10 cellular contexts compared by ENCODE assay signal in genomic region chr10:110733256-110733952, GRCh38.
DNase-seq lines count a peak whose midpoint lies in the region; ATAC-seq and TF ChIP-seq lines count a peak whose summit lies in the region.
"Had no signal": no experiment of that assay in that cellular context is flagged by ENCODE, and none has a peak within 500 bp of the region (broad histone marks: within the 10 kb centered on the region; RNA-seq: fewer than 3 reads in every experiment).

No MANE protein-coding gene starts in this region.

- no peak for TF ChIP-seq POLR2A in breast epithelium (IDR thresholded peaks at IDR 0.05)

- DNase-seq in AG04450 (ENCODE audit: low read depth, low spot score): no peak
- no peak for DNase-seq in breast epithelium (ENCODE audit: low spot score in 2 of 2)
- no peak for DNase-seq in mesenchymal stem cell
- DNase-seq in NOMO-1 treated with DMSO at 0.1 percent for 48 hours (lab: John Stamatoyannopoulos, UW; ENCODE audit: unreplicated experiment): no peak
- no peak for DNase-seq in SW480 (ENCODE audit: low spot score)
- no peak for DNase-seq in DMS53 (lab: John Stamatoyannopoulos, UW)
- DNase-seq: activated B cell treated with CpG ODN at 0.5 μM for 24 hours; stimulated activated naive CD4-positive, alpha-beta T cell had no signal

- no peak for TF ChIP-seq CTCF in AG04450 (IDR thresholded peaks at IDR 0.05; ENCODE audit: low read depth, low read length)
- TF ChIP-seq CTCF in Loucy (conservative IDR thresholded peaks at IDR 0.05; ENCODE audit: low read length): no peak
- TF ChIP-seq CTCF in breast epithelium (IDR thresholded peaks at IDR 0.05): no peak

- H3K9ac ChIP-seq in Loucy (ENCODE audit: low read depth, low read length, poor library complexity, severe bottlenecking): no peak overlapping the region
- peak overlapping the region; percentile 34 for H3K9ac ChIP-seq in mesenchymal stem cell (ENCODE audit: low read length)

- H2AK5ac ChIP-seq in mesenchymal stem cell (ENCODE audit: low read length, severe bottlenecking): no peak overlapping the region

- H4K20me1 ChIP-seq in Loucy (ENCODE audit: insufficient read depth, low read length, poor library complexity, severe bottlenecking): no peaks in the 10 kb centered on the region

- 85% methylated on average over 15 of the region's 16 CpGs for WGBS in mesenchymal stem cell

- intact Hi-C loops in breast epithelium (cut with DNase I; ENCODE audit: low total_unique reads): no loop called here

- H3F3A ChIP-seq in Loucy (ENCODE audit: low read depth): no peaks in the 10 kb centered on the region

- H3K9me2 ChIP-seq in Loucy (replicated peaks; ENCODE audit: low read depth, low read length): no peaks in the 10 kb centered on the region

- POLR2A ChIA-PET in AG04450 (lab: Yijun Ruan, JAX): no interaction called here

- H3K36me3 ChIP-seq in Loucy (ENCODE audit: insufficient read depth, low read length) (no peaks in the 10 kb centered on the region), breast epithelium (no peaks in the 10 kb centered on the region), mesenchymal stem cell (ENCODE audit: control insufficient read depth in 1 of 2, insufficient read depth in 2 of 2, low read depth in 1 of 2, low read length in 2 of 2) (no peaks in the 10 kb centered on the region)

- no peak overlapping the region for H2BK15ac ChIP-seq in mesenchymal stem cell (ENCODE audit: low read depth, poor library complexity, severe bottlenecking)

- no peak overlapping the region for H4K91ac ChIP-seq in mesenchymal stem cell (ENCODE audit: low read length)

- H3K4me1 ChIP-seq in Loucy (ENCODE audit: insufficient read depth, low read length, poor library complexity, severe bottlenecking): no peaks in the 10 kb centered on the region
- H3K4me1 ChIP-seq in breast epithelium: no peaks in the 10 kb centered on the region
- peaks cover 2% of the 10 kb centered on the region for H3K4me1 ChIP-seq in mesenchymal stem cell (ENCODE audit: control insufficient read depth, insufficient read depth, low read depth, low read length)

- no peaks in the 10 kb centered on the region for H3K79me2 ChIP-seq in Loucy (ENCODE audit: insufficient read depth, low read length)

- no peak overlapping the region for H2BK120ac ChIP-seq in mesenchymal stem cell (ENCODE audit: low read depth, low read length)

- peak overlapping the region; percentile 65 for H3K4me2 ChIP-seq in Loucy (ENCODE audit: low read depth, low read length, poor library complexity, severe bottlenecking)
- no peak overlapping the region for H3K4me2 ChIP-seq in mesenchymal stem cell (ENCODE audit: low read length, poor library complexity, severe bottlenecking)

- H2AFZ ChIP-seq in Loucy (ENCODE audit: low read length) (peak overlapping the region; percentile 49; the same call in 1 of the 2 replicates), mesenchymal stem cell (ENCODE audit: low read depth, low read length) (no peak overlapping the region)

- ATAC-seq in HG02588 (IDR thresholded peaks at IDR 0.05; ENCODE audit: unreplicated experiment): no peak

- no peak overlapping the region for H3K27ac ChIP-seq in AG04450 (ENCODE audit: low read depth, low read length)
- H3K27ac ChIP-seq in breast epithelium: no peak overlapping the region
- H3K27ac ChIP-seq in mesenchymal stem cell (ENCODE audit: low read length, poor library complexity, severe bottlenecking): no peak overlapping the region

- H3K79me1 ChIP-seq in mesenchymal stem cell (replicated peaks; ENCODE audit: low read length, poor library complexity, severe bottlenecking): no peaks in the 10 kb centered on the region

- no peak overlapping the region for H2BK5ac ChIP-seq in mesenchymal stem cell (ENCODE audit: low read depth, low read length, poor library complexity, severe bottlenecking)

- no peak overlapping the region for H4K8ac ChIP-seq in mesenchymal stem cell (ENCODE audit: low read length)

- peak overlapping the region in 1 of 2 experiments; percentile 14 for H3K23ac ChIP-seq in mesenchymal stem cell (ENCODE audit: low read length in 2 of 2)

- H3K9me3 ChIP-seq in AG04450 (ENCODE audit: control insufficient read depth, insufficient read depth, low read length): no peaks in the 10 kb centered on the region
- H3K9me3 ChIP-seq in Loucy (ENCODE audit: insufficient read depth, low read depth, low read length): no peaks in the 10 kb centered on the region
- no peaks in the 10 kb centered on the region for H3K9me3 ChIP-seq in breast epithelium
- no peaks in the 10 kb centered on the region for H3K9me3 ChIP-seq in mesenchymal stem cell (ENCODE audit: control insufficient read depth, low read length)

- no peak overlapping the region for H3K18ac ChIP-seq in mesenchymal stem cell (ENCODE audit: low read depth in 1 of 2, low read length in 2 of 2)

- H3K27me3 ChIP-seq in AG04450 (ENCODE audit: control insufficient read depth, insufficient read depth, low read length) (peaks cover 32% of the 10 kb centered on the region), Loucy (ENCODE audit: insufficient read depth, low read length, poor library complexity, severe bottlenecking) (no peaks in the 10 kb centered on the region), breast epithelium (no peaks in the 10 kb centered on the region), mesenchymal stem cell (ENCODE audit: control insufficient read depth in 1 of 2, insufficient read depth in 1 of 2, low read length in 2 of 2) (peaks cover 6 to 54% of the 10 kb centered on the region in 2 experiments)

- H3K14ac ChIP-seq in mesenchymal stem cell (ENCODE audit: low read length in 2 of 2): no peak overlapping the region

- H3K4me3 ChIP-seq in AG04450 (ENCODE audit: low read depth, low read length) (peak overlapping the region; percentile 23; the same call in 1 of the 2 replicates), Loucy (ENCODE audit: low read length, poor library complexity, severe bottlenecking) (peak overlapping the region; percentile 53), breast epithelium (peak overlapping the region in 2 of 3 donors; percentile 43 to 60), mesenchymal stem cell (ENCODE audit: insufficient read depth in 1 of 2, low read depth in 1 of 2, low read length in 2 of 2) (peak overlapping the region in 1 of 2 experiments; percentile 59)

- H2BK12ac ChIP-seq in mesenchymal stem cell (ENCODE audit: low read length in 2 of 2): no peak overlapping the region

- no peak overlapping the region for H3K4ac ChIP-seq in mesenchymal stem cell (ENCODE audit: low read depth in 1 of 2, low read length in 2 of 2)

- CTCF ChIA-PET in AG04450 (lab: Charles Lee): interaction anchor here (0.6 kb wide), 1 partner anchor 919 kb away, joined by 3 read pairs; no protein-coding TSS in a partner anchor
